ENCODE assay signal across 26 cellular contexts in genomic region chr18:46574740-46575108, GRCh38.
"Had no signal": no experiment of that assay in that cellular context is flagged by ENCODE, and none has a peak within 500 bp of the region (broad histone marks: within the 10 kb centered on the region; RNA-seq: fewer than 3 reads in every experiment).

No MANE protein-coding gene starts in this region.

- H3K9me3 Mint-ChIP-seq: activated T-helper 17 cell treated with anti-CD3 and anti-CD28 coated beads, Interleukin-2, amount 50 U/mL, for 72 hours; mesothelial cell of epicardium; T-cell; T-helper 2 cell treated with Interferon-gamma antibody and Interleukin-4, amounts not matched to agents 5 μg/mL and 100 μg/mL, for 36 hours had no signal

- H3K4me1 Mint-ChIP-seq: activated T-helper 17 cell treated with anti-CD3 and anti-CD28 coated beads, Interleukin-2, amount 50 U/mL, for 72 hours; central memory CD8-positive, alpha-beta T cell; mesothelial cell of epicardium; nephron; stimulated activated memory B cell treated with anti-CD40 and anti-IgM and Interleukin-4, amounts not matched to agents 10 μg/mL and 1 μg/mL and 100 μg/mL, for 72 hours; T-cell had no signal

- DNase-seq: activated CD4-positive, alpha-beta T cell treated with anti-CD3 and anti-CD28 coated beads for 1 hour; activated CD4-positive, alpha-beta T cell treated with anti-CD3 and anti-CD28 coated beads, Interleukin-2, amount 50 U/mL, for 1 hour; activated CD8-positive, alpha-beta memory T cell treated with anti-CD3 and anti-CD28 coated beads for 24 hours; activated CD8-positive, alpha-beta memory T cell treated with anti-CD3 and anti-CD28 coated beads, Interleukin-2, amount 50 U/mL, for 4 hours; activated T-cell treated with anti-CD3 and anti-CD28 coated beads, Interleukin-2, amount 50 U/mL, for 24 hours; amniotic stem cell; colonic mucosa; foreskin fibroblast; kidney glomerular epithelial cell; left ventricle myocardium inferior; mammary epithelial cell; occipital lobe; small intestine; stimulated activated CD4-positive, alpha-beta T cell treated with anti-CD3 and anti-CD28 coated beads, Interleukin-2, amount 100 ng/mL, for 24 hours; stomach; T-cell; transverse colon; WERI-Rb-1 had no signal

- H3K27ac Mint-ChIP-seq: activated naive CD4-positive, alpha-beta T cell treated with anti-CD3 and anti-CD28 coated beads, Interleukin-2, amount 50 U/mL, for 72 hours; activated T-cell treated with anti-CD3 and anti-CD28 coated beads, Interleukin-2, amount 50 U/mL, for 24 hours; activated T-helper 17 cell treated with anti-CD3 and anti-CD28 coated beads, Interleukin-2, amount 50 U/mL, for 72 hours; mesothelial cell of epicardium; nephron; stimulated activated memory B cell treated with anti-CD40 and anti-IgM and Interleukin-4, amounts not matched to agents 10 μg/mL and 1 μg/mL and 100 μg/mL, for 72 hours; T-cell; T-helper 2 cell treated with Interferon-gamma antibody and Interleukin-4, amounts not matched to agents 5 μg/mL and 100 μg/mL, for 36 hours had no signal

- ATAC-seq: activated naive CD4-positive, alpha-beta T cell treated with anti-CD3 and anti-CD28 coated beads, Interleukin-2, amount 50 U/mL, for 72 hours; activated T-helper 17 cell treated with anti-CD3 and anti-CD28 coated beads, Interleukin-2, amount 50 U/mL, for 72 hours; sciatic nerve; stimulated activated memory B cell treated with anti-CD40 and anti-IgM and Interleukin-4, amounts not matched to agents 10 μg/mL and 1 μg/mL and 100 μg/mL, for 72 hours; T-cell had no signal

- H3K4me3 Mint-ChIP-seq: activated T-cell treated with anti-CD3 and anti-CD28 coated beads, Interleukin-2, amount 50 U/mL, for 24 hours; activated T-helper 17 cell treated with anti-CD3 and anti-CD28 coated beads, Interleukin-2, amount 50 U/mL, for 72 hours; central memory CD8-positive, alpha-beta T cell; mesothelial cell of epicardium; nephron; stimulated activated memory B cell treated with anti-CD40 and anti-IgM and Interleukin-4, amounts not matched to agents 10 μg/mL and 1 μg/mL and 100 μg/mL, for 72 hours; T-cell; T-helper 2 cell treated with Interferon-gamma antibody and Interleukin-4, amounts not matched to agents 5 μg/mL and 100 μg/mL, for 36 hours had no signal

- H3K36me3 Mint-ChIP-seq: mesothelial cell of epicardium; stimulated activated memory B cell treated with anti-CD40 and anti-IgM and Interleukin-4, amounts not matched to agents 10 μg/mL and 1 μg/mL and 100 μg/mL, for 72 hours; T-cell had no signal
